ENCODE assay signal across 27 cellular contexts in the genomic region with DNA sequence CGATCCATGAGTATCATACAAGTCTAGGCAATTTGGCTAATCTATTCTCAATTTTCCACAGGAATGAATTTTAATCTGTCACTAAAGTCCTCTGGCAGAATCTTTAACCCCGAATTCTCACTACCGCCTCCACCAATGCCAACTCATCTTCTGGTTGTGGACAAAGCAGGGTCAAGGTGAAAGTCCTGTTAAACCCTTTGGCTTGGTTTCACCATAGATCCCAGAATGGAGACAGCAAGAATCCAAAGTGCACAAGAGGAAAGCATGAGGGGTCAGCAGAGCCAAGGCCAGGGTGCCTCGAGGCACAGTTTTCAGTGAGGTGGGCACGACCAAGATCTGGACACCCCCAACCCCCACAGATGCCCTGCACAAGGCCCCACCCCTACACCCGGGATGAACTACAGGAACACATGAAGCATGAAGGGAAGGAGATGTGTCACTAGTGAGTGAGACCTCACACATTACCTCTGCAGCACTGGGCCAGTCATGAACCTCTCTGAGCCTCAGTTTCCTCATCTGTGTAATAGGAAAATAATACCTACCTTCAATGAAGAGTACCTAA.
"Had no signal": no experiment of that assay in that cellular context is flagged by ENCODE, and none has a peak within 500 bp of the region (broad histone marks: within the 10 kb centered on the region; RNA-seq: fewer than 3 reads in every experiment).

No MANE protein-coding gene starts in this region.

- H3K36me3 ChIP-seq: brain microvascular endothelial cell, esophagus squamous epithelium had no signal

- DNase-seq: activated CD4-positive, alpha-beta memory T cell treated with anti-CD3 and anti-CD28 coated beads for 36 hours; activated CD4-positive, alpha-beta T cell treated with anti-CD3 and anti-CD28 coated beads for 36 hours; activated CD4-positive, alpha-beta T cell treated with anti-CD3 and anti-CD28 coated beads, Interleukin-2, amount 10 ng/mL, durations not matched to agents 24 days and 14 days; activated CD4-positive, CD25-positive, alpha-beta regulatory T cell; activated CD4-positive, CD25-positive, alpha-beta regulatory T cell treated with anti-CD3 and anti-CD28 coated beads, Interleukin-2, amount 50 U/mL, for 72 hours; activated CD8-positive, alpha-beta memory T cell treated with anti-CD3 and anti-CD28 coated beads, Interleukin-2, amount 10 ng/mL, durations not matched to agents 7 days and 5 days; activated CD8-positive, alpha-beta memory T cell treated with anti-CD3 and anti-CD28 coated beads, Interleukin-2, amount 50 U/mL, for 4 hours; activated CD8-positive, alpha-beta T cell treated with anti-CD3 and anti-CD28 coated beads, Interleukin-2, amount 10 ng/mL, durations not matched to agents 7 days and 5 days; activated gamma-delta T cell; activated naive CD4-positive, alpha-beta T cell; activated naive CD4-positive, alpha-beta T cell treated with anti-CD3 and anti-CD28 coated beads, Interleukin-2, amount 10 ng/mL, durations not matched to agents 7 days and 5 days; activated naive CD8-positive, alpha-beta T cell treated with anti-CD3 and anti-CD28 coated beads, Interleukin-2, amount 10 ng/mL, durations not matched to agents 7 days and 5 days; activated T-cell treated with anti-CD3 and anti-CD28 coated beads, Interleukin-2, amount 50 U/mL, for 1 hour; activated T-cell treated with anti-CD3 and anti-CD28 coated beads, Interleukin-2, amount 50 U/mL, for 48 hours; brain microvascular endothelial cell; dorsolateral prefrontal cortex; effector CD4-positive, alpha-beta T cell; effector memory CD8-positive, alpha-beta T cell; erythroblast; esophagus squamous epithelium; foreskin melanocyte; T-helper 1 cell; T-helper 17 cell; T1000 had no signal

- H3K4me3 ChIP-seq: coronary artery, dorsolateral prefrontal cortex, esophagus squamous epithelium, gastroesophageal sphincter had no signal

- ATAC-seq: activated CD4-positive, alpha-beta T cell treated with anti-CD3 and anti-CD28 coated beads for 36 hours; activated CD8-positive, alpha-beta memory T cell treated with anti-CD3 and anti-CD28 coated beads, Interleukin-2, amount 10 ng/mL, durations not matched to agents 7 days and 5 days; activated CD8-positive, alpha-beta T cell treated with anti-CD3 and anti-CD28 coated beads, Interleukin-2, amount 10 ng/mL, durations not matched to agents 7 days and 5 days; activated naive CD4-positive, alpha-beta T cell treated with anti-CD3 and anti-CD28 coated beads, Interleukin-2, amount 50 U/mL, for 72 hours; effector memory CD8-positive, alpha-beta T cell; gastroesophageal sphincter; T-helper 17 cell had no signal

- H3K4me1 ChIP-seq: gastroesophageal sphincter had no signal

- H3K9me3 ChIP-seq: esophagus squamous epithelium, gastroesophageal sphincter had no signal

- H3K27me3 ChIP-seq: brain microvascular endothelial cell, dorsolateral prefrontal cortex, esophagus squamous epithelium, gastroesophageal sphincter had no signal

- H3K27ac ChIP-seq: brain microvascular endothelial cell, coronary artery, dorsolateral prefrontal cortex, esophagus squamous epithelium, gastroesophageal sphincter had no signal
